ENCODE assay signal across 2 cellular contexts in the genomic region with DNA sequence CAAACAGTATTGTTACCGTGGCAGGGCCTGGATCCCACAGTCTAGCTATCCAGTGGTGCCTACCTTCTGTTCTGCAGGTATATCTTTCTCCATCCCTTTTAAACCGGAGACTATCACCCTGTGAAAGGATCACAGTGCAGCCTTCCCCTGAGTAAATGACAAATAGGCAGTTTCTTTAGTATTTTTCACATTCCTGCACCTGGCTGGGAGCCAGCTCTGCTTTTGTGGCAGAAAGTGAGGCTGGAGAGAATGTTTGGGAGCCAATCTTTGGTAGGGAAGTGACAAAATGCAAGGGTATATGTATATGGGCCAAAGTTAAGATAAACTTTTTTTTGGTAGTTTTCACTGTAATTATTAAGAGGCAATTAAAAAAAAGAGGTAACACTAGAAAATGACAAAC.
TF ChIP-seq lines count a peak whose summit lies in the region.

No MANE protein-coding gene starts in this region.

TF ChIP-seq in SK-N-SH treated with all-trans-retinoic acid at 6 μM for 48 hours, 23 proteins besides CTCF, POLR2A, EP300 and RAD21 (continued from another document):
- TF ChIP-seq ZNF565 (CRISPR knock-in tag; conservative IDR thresholded peaks at IDR 0.05; ENCODE audit: low read depth) (no peak), TOX (CRISPR knock-in tag; IDR thresholded peaks at IDR 0.05; ENCODE audit: borderline replicate concordance) (no peak), ARNTL (CRISPR knock-in tag; IDR thresholded peaks at IDR 0.05; ENCODE audit: borderline replicate concordance, low read depth) (no peak), RARB (CRISPR knock-in tag; IDR thresholded peaks at IDR 0.05) (no peak), TCF4 (CRISPR knock-in tag; IDR thresholded peaks at IDR 0.05; ENCODE audit: borderline replicate concordance) (no peak), OSR1 (CRISPR knock-in tag; IDR thresholded peaks at IDR 0.05) (no peak)
- TF ChIP-seq, protein P1, sequence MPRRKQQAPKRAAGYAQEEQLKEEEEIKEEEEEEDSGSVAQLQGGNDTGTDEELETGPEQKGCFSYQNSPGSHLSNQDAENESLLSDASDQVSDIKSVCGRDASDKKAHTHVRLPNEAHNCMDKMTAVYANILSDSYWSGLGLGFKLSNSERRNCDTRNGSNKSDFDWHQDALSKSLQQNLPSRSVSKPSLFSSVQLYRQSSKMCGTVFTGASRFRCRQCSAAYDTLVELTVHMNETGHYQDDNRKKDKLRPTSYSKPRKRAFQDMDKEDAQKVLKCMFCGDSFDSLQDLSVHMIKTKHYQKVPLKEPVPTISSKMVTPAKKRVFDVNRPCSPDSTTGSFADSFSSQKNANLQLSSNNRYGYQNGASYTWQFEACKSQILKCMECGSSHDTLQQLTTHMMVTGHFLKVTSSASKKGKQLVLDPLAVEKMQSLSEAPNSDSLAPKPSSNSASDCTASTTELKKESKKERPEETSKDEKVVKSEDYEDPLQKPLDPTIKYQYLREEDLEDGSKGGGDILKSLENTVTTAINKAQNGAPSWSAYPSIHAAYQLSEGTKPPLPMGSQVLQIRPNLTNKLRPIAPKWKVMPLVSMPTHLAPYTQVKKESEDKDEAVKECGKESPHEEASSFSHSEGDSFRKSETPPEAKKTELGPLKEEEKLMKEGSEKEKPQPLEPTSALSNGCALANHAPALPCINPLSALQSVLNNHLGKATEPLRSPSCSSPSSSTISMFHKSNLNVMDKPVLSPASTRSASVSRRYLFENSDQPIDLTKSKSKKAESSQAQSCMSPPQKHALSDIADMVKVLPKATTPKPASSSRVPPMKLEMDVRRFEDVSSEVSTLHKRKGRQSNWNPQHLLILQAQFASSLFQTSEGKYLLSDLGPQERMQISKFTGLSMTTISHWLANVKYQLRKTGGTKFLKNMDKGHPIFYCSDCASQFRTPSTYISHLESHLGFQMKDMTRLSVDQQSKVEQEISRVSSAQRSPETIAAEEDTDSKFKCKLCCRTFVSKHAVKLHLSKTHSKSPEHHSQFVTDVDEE (CRISPR knock-in tag; IDR thresholded peaks at IDR 0.05) = no peak
- TF ChIP-seq, protein P2, sequence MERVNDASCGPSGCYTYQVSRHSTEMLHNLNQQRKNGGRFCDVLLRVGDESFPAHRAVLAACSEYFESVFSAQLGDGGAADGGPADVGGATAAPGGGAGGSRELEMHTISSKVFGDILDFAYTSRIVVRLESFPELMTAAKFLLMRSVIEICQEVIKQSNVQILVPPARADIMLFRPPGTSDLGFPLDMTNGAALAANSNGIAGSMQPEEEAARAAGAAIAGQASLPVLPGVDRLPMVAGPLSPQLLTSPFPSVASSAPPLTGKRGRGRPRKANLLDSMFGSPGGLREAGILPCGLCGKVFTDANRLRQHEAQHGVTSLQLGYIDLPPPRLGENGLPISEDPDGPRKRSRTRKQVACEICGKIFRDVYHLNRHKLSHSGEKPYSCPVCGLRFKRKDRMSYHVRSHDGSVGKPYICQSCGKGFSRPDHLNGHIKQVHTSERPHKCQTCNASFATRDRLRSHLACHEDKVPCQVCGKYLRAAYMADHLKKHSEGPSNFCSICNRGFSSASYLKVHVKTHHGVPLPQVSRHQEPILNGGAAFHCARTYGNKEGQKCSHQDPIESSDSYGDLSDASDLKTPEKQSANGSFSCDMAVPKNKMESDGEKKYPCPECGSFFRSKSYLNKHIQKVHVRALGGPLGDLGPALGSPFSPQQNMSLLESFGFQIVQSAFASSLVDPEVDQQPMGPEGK (CRISPR knock-in tag; IDR thresholded peaks at IDR 0.05; ENCODE audit: borderline replicate concordance) = no peak

TF ChIP-seq in SK-N-SH, 30 proteins besides CTCF, POLR2A, EP300 and RAD21 (continued from another document):
- TF ChIP-seq, protein P3, sequence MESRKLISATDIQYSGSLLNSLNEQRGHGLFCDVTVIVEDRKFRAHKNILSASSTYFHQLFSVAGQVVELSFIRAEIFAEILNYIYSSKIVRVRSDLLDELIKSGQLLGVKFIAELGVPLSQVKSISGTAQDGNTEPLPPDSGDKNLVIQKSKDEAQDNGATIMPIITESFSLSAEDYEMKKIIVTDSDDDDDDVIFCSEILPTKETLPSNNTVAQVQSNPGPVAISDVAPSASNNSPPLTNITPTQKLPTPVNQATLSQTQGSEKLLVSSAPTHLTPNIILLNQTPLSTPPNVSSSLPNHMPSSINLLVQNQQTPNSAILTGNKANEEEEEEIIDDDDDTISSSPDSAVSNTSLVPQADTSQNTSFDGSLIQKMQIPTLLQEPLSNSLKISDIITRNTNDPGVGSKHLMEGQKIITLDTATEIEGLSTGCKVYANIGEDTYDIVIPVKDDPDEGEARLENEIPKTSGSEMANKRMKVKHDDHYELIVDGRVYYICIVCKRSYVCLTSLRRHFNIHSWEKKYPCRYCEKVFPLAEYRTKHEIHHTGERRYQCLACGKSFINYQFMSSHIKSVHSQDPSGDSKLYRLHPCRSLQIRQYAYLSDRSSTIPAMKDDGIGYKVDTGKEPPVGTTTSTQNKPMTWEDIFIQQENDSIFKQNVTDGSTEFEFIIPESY (IDR thresholded peaks at IDR 0.05; ENCODE audit: borderline replicate concordance, low read depth) = no peak
- TF ChIP-seq SIN3A (IDR thresholded peaks at IDR 0.05; ENCODE audit: borderline replicate concordance, low read depth, low read length) = no peak
- TF ChIP-seq POLR2AphosphoS5 (IDR thresholded peaks at IDR 0.05; ENCODE audit: low read depth, low read length) = no peak
- TF ChIP-seq FOSL2 (IDR thresholded peaks at IDR 0.05; ENCODE audit: borderline replicate concordance, low read depth) = no peak
- TF ChIP-seq FOXM1 (IDR thresholded peaks at IDR 0.05; ENCODE audit: low read depth) = no peak
- TF ChIP-seq, protein P4, sequence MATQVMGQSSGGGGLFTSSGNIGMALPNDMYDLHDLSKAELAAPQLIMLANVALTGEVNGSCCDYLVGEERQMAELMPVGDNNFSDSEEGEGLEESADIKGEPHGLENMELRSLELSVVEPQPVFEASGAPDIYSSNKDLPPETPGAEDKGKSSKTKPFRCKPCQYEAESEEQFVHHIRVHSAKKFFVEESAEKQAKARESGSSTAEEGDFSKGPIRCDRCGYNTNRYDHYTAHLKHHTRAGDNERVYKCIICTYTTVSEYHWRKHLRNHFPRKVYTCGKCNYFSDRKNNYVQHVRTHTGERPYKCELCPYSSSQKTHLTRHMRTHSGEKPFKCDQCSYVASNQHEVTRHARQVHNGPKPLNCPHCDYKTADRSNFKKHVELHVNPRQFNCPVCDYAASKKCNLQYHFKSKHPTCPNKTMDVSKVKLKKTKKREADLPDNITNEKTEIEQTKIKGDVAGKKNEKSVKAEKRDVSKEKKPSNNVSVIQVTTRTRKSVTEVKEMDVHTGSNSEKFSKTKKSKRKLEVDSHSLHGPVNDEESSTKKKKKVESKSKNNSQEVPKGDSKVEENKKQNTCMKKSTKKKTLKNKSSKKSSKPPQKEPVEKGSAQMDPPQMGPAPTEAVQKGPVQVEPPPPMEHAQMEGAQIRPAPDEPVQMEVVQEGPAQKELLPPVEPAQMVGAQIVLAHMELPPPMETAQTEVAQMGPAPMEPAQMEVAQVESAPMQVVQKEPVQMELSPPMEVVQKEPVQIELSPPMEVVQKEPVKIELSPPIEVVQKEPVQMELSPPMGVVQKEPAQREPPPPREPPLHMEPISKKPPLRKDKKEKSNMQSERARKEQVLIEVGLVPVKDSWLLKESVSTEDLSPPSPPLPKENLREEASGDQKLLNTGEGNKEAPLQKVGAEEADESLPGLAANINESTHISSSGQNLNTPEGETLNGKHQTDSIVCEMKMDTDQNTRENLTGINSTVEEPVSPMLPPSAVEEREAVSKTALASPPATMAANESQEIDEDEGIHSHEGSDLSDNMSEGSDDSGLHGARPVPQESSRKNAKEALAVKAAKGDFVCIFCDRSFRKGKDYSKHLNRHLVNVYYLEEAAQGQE (IDR thresholded peaks at IDR 0.05; ENCODE audit: low read depth, low read length) = no peak
- no peak for TF ChIP-seq JUND (IDR thresholded peaks at IDR 0.05)
- no peak for TF ChIP-seq TEAD4 (IDR thresholded peaks at IDR 0.05; ENCODE audit: borderline replicate concordance, insufficient read depth)
- TF ChIP-seq SMC3 (IDR thresholded peaks at IDR 0.05; ENCODE audit: low read depth, low read length) = no peak
- no peak for TF ChIP-seq EZH2phosphoT487 (IDR thresholded peaks at IDR 0.05; ENCODE audit: borderline replicate concordance, low read depth)
- no peak for TF ChIP-seq MEF2A (IDR thresholded peaks at IDR 0.05; ENCODE audit: borderline replicate concordance, low read depth)
- TF ChIP-seq, protein P5, sequence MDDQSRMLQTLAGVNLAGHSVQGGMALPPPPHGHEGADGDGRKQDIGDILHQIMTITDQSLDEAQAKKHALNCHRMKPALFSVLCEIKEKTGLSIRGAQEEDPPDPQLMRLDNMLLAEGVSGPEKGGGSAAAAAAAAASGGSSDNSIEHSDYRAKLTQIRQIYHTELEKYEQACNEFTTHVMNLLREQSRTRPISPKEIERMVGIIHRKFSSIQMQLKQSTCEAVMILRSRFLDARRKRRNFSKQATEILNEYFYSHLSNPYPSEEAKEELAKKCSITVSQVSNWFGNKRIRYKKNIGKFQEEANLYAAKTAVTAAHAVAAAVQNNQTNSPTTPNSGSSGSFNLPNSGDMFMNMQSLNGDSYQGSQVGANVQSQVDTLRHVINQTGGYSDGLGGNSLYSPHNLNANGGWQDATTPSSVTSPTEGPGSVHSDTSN (IDR thresholded peaks at IDR 0.05) = no peak
TF ChIP-seq in SK-N-SH: peak in this region for 0.
